12 cellular contexts compared by ENCODE assay signal in the genomic region with DNA sequence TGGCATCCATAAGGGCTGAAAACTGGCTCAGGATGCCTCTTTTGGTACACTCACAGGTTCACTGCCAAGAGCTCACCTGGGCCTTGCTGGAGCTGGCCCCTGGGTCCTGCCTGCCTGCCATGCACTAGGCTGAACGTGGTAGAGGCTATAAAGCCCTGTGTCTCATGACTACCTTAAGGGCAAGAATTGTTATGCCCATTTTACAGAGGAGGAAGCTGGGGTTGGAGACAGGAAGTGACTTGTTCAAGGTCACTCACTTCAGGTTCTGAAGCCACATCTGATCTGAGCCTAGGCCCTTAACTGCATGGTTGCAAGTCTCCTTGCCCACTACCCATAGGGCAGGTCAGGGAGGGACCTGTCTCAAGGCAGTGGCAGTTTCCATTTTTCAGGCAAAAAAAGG. TPM values are rescaled to one million over a fixed set of nuclear protein-coding genes. Genes with fewer than 3 reads are reported as not detected.
DNase-seq lines count a peak whose midpoint lies in the region; ATAC-seq and TF ChIP-seq lines count a peak whose summit lies in the region.
"Had no signal": no experiment of that assay in that cellular context is flagged by ENCODE, and none has a peak within 500 bp of the region (broad histone marks: within the 10 kb centered on the region; RNA-seq: fewer than 3 reads in every experiment).

No MANE protein-coding gene starts in this region.

- peaks cover 22% of the 10 kb centered on the region for H3K9me1 ChIP-seq in IMR-90 (ENCODE audit: insufficient read depth, low read length)

- H2BK20ac ChIP-seq in IMR-90 (ENCODE audit: low read depth, low read length) = no peak overlapping the region

- dilution Hi-C loops in IMR-90 (cut with HindIII; ENCODE audit: low sequenced_read_pairs, unreplicated experiment) = no loop called here

- peaks cover 8 to 64% of the 10 kb centered on the region in 2 experiments for H3K79me1 ChIP-seq in IMR-90 (ENCODE audit: low read depth in 1 of 2, low read length in 2 of 2)

- H3K9ac ChIP-seq in IMR-90 (ENCODE audit: low read depth, low read length) (no peak overlapping the region), colonic mucosa (ENCODE audit: low read depth in 2 of 2, low read length in 2 of 2) (no peak overlapping the region)

- no peak overlapping the region for H2AK9ac ChIP-seq in IMR-90 (replicated peaks; ENCODE audit: low read depth, low read length, poor library complexity)

- H3K27ac ChIP-seq in CD8-positive, alpha-beta T cell (ENCODE audit: low read depth, low read length) = no peak overlapping the region
- no peak overlapping the region for H3K27ac ChIP-seq in IMR-90 (ENCODE audit: insufficient read depth, low read length)
- no peak overlapping the region for H3K27ac ChIP-seq in colonic mucosa

- peaks cover 56% of the 10 kb centered on the region for H4K20me1 ChIP-seq in IMR-90 (ENCODE audit: insufficient read depth, low read length)

- no peaks in the 10 kb centered on the region for H3K9me3 ChIP-seq in CD8-positive, alpha-beta T cell (ENCODE audit: low read length)
- no peaks in the 10 kb centered on the region for H3K9me3 ChIP-seq in IMR-90 (ENCODE audit: control insufficient read depth, insufficient read depth, low read length)
- no peaks in the 10 kb centered on the region for H3K9me3 ChIP-seq in colonic mucosa

- ATAC-seq in CD8-positive, alpha-beta T cell = no peak
- ATAC-seq in IMR-90 (ENCODE audit: low read depth) = no peak
- no peak for ATAC-seq in HG03342 (IDR thresholded peaks at IDR 0.05; ENCODE audit: unreplicated experiment)
- no peak for ATAC-seq in HG03457 (IDR thresholded peaks at IDR 0.05; ENCODE audit: unreplicated experiment)
- ATAC-seq: left ventricle myocardium superior; stimulated activated naive CD8-positive, alpha-beta T cell treated with anti-CD3 and anti-CD28 coated beads, Interleukin-15, Interleukin-2, amounts not matched to agents 100 U/mL and 50 U/mL, for 24 hours had no signal

- TF ChIP-seq POLR2A in IMR-90 (IDR thresholded peaks at IDR 0.05; ENCODE audit: low read depth, low read length) = no peak

- intact Hi-C loops in CD8-positive, alpha-beta T cell (cut with DNase I, micrococcal nuclease) = no loop called here
- intact Hi-C loops in IMR-90 (cut with micrococcal nuclease) = no loop called here
- intact Hi-C loops in colonic mucosa (cut with DNase I) = no loop called here

- H3K27me3 Mint-ChIP-seq in CD8-positive, alpha-beta T cell (ENCODE audit: low read depth) = no peaks in the 10 kb centered on the region
- no peaks in the 10 kb centered on the region for H3K27me3 Mint-ChIP-seq in activated naive CD8-positive, alpha-beta T cell treated with anti-CD3 and anti-CD28 coated beads for 36 hours
- no peaks in the 10 kb centered on the region for H3K27me3 Mint-ChIP-seq in osteocyte (ENCODE audit: unreplicated experiment)

- H3K18ac ChIP-seq in IMR-90 (ENCODE audit: low read depth, low read length) = no peak overlapping the region

- TF ChIP-seq CTCF in CD8-positive, alpha-beta T cell (IDR thresholded peaks at IDR 0.05) = no peak
- TF ChIP-seq CTCF in IMR-90 (conservative IDR thresholded peaks at IDR 0.05; ENCODE audit: low read depth, low read length) (no peak), osteocyte (IDR thresholded peaks at IDR 0.05) (no peak), colonic mucosa (IDR thresholded peaks at IDR 0.05) (no peak)

- peaks cover 43% of the 10 kb centered on the region for H3K4me1 ChIP-seq in CD8-positive, alpha-beta T cell (ENCODE audit: insufficient read depth, low read length)
- H3K4me1 ChIP-seq in IMR-90 (ENCODE audit: control insufficient read depth, insufficient read depth, low read length) (peaks cover 20% of the 10 kb centered on the region), colonic mucosa (peaks cover 19% of the 10 kb centered on the region)

- no peak for TF ChIP-seq RAD21 in IMR-90 (IDR thresholded peaks at IDR 0.05; ENCODE audit: low read length)

- no peak overlapping the region for H3K14ac ChIP-seq in IMR-90 (replicated peaks; ENCODE audit: low read depth, low read length)

- no peak overlapping the region for H4K91ac ChIP-seq in IMR-90 (ENCODE audit: insufficient read depth, low read depth, low read length)

- no peak overlapping the region for H3K4me3 ChIP-seq in CD8-positive, alpha-beta T cell (ENCODE audit: low read depth, low read length)
- H3K4me3 ChIP-seq in IMR-90 (ENCODE audit: insufficient read depth, low read depth, low read length) (no peak overlapping the region), colonic mucosa (no peak overlapping the region)

- POLR2A ChIA-PET in CD8-positive, alpha-beta T cell (lab: Charles Lee) = interaction anchor here (1.0 kb wide), 1 partner anchor 20 kb away, joined by 3 read pairs; the partner anchor contains the start of gene LSM10
- POLR2A ChIA-PET in IMR-90 (lab: Charles Lee; ENCODE audit: unreplicated experiment) = no interaction called here

- BruUV-seq in IMR-90 (replicated peaks; lab: Mats Ljungman, UMichigan) = no TSS peak

- H4K8ac ChIP-seq in IMR-90 (ENCODE audit: low read depth in 2 of 2, low read length in 2 of 2) = no peak overlapping the region

- no peak overlapping the region for H2AFZ ChIP-seq in IMR-90 (replicated peaks; ENCODE audit: low read length, poor library complexity)

- no peak overlapping the region for H2BK120ac ChIP-seq in IMR-90 (ENCODE audit: low read depth, low read length)

- DNase-seq in CD8-positive, alpha-beta T cell = no peak
- DNase-seq in IMR-90 (no peak), osteocyte (ENCODE audit: extremely low spot score, unreplicated experiment) (no peak), colonic mucosa (no peak)
- no peak for DNase-seq in activated naive CD8-positive, alpha-beta T cell treated with anti-CD3 and anti-CD28 coated beads for 36 hours
- DNase-seq: activated CD8-positive, alpha-beta memory T cell treated with anti-CD3 and anti-CD28 coated beads for 24 hours; glutamatergic neuron; left ventricle myocardium superior; NCI-H2029 treated with DMSO at 0.1 percent for 48 hours; stimulated activated naive CD8-positive, alpha-beta T cell treated with anti-CD3 and anti-CD28 coated beads, Interleukin-15, Interleukin-2, amounts not matched to agents 100 U/mL and 50 U/mL, for 24 hours had no signal

- no CpG with 5 or more reads among the region's 1 CpG for WGBS in IMR-90 (ENCODE audit: extremely low coverage in 2 of 2, insufficient read length in 1 of 2), 2 experiments

- no peak overlapping the region for H4K5ac ChIP-seq in IMR-90 (ENCODE audit: low read depth, low read length)

- H3K4ac ChIP-seq in IMR-90 (ENCODE audit: low read depth, low read length) = no peak overlapping the region

- no peak overlapping the region for H2BK5ac ChIP-seq in IMR-90 (ENCODE audit: low read depth, low read length, poor library complexity, severe bottlenecking)

- no peaks in the 10 kb centered on the region for H3K27me3 ChIP-seq in CD8-positive, alpha-beta T cell (ENCODE audit: insufficient read depth, low read length)
- no peaks in the 10 kb centered on the region for H3K27me3 ChIP-seq in IMR-90 (ENCODE audit: control insufficient read depth, insufficient read depth, low read length)
- no peaks in the 10 kb centered on the region for H3K27me3 ChIP-seq in colonic mucosa

- peaks cover 74% of the 10 kb centered on the region for H3K4me1 Mint-ChIP-seq in CD8-positive, alpha-beta T cell (ENCODE audit: low read depth)
- peaks cover 71% of the 10 kb centered on the region for H3K4me1 Mint-ChIP-seq in activated naive CD8-positive, alpha-beta T cell treated with anti-CD3 and anti-CD28 coated beads for 36 hours
- peaks cover 49% of the 10 kb centered on the region for H3K4me1 Mint-ChIP-seq in osteocyte (ENCODE audit: unreplicated experiment)

- H3K56ac ChIP-seq in IMR-90 (ENCODE audit: extremely low read depth, insufficient read depth, low read length) = no peak overlapping the region

- no peaks in the 10 kb centered on the region for H3K9me3 Mint-ChIP-seq in CD8-positive, alpha-beta T cell
- no peaks in the 10 kb centered on the region for H3K9me3 Mint-ChIP-seq in activated naive CD8-positive, alpha-beta T cell treated with anti-CD3 and anti-CD28 coated beads for 36 hours
- no peaks in the 10 kb centered on the region for H3K9me3 Mint-ChIP-seq in osteocyte (ENCODE audit: unreplicated experiment)

- H3K27ac Mint-ChIP-seq in CD8-positive, alpha-beta T cell = peak overlapping the region; percentile 87
- peak overlapping the region; percentile 60 for H3K27ac Mint-ChIP-seq in activated naive CD8-positive, alpha-beta T cell treated with anti-CD3 and anti-CD28 coated beads for 36 hours
- peak overlapping the region; percentile 34 for H3K27ac Mint-ChIP-seq in osteocyte (ENCODE audit: unreplicated experiment)

- H3K36me3 ChIP-seq in CD8-positive, alpha-beta T cell (ENCODE audit: insufficient read depth, low read length) = no peaks in the 10 kb centered on the region
- H3K36me3 ChIP-seq in IMR-90 (ENCODE audit: control insufficient read depth, insufficient read depth, low read length) = peaks cover 11% of the 10 kb centered on the region
- H3K36me3 ChIP-seq in colonic mucosa = no peaks in the 10 kb centered on the region

- H2AK5ac ChIP-seq in IMR-90 (ENCODE audit: low read depth, low read length) = peak overlapping the region; percentile 49; the same call in 1 of the 2 replicates

- H3K23ac ChIP-seq in IMR-90 (ENCODE audit: low read depth, low read length) = peak overlapping the region; percentile 17; the same call in 1 of the 2 replicates

- peaks cover 32% of the 10 kb centered on the region for H3K36me3 Mint-ChIP-seq in CD8-positive, alpha-beta T cell
- H3K36me3 Mint-ChIP-seq in activated naive CD8-positive, alpha-beta T cell treated with anti-CD3 and anti-CD28 coated beads for 36 hours = peaks cover 4% of the 10 kb centered on the region
- H3K36me3 Mint-ChIP-seq in osteocyte (ENCODE audit: unreplicated experiment) = peaks cover 2% of the 10 kb centered on the region

- H3K4me2 ChIP-seq in IMR-90 (ENCODE audit: low read depth, low read length) = no peak overlapping the region

- in situ Hi-C loops in IMR-90 (cut with MboI; ENCODE audit: low sequenced_read_pairs) = no loop called here

- no peak overlapping the region for H2BK15ac ChIP-seq in IMR-90 (ENCODE audit: low read depth, low read length)

- CTCF ChIA-PET in CD8-positive, alpha-beta T cell (lab: Charles Lee) = interaction anchor here (1.0 to 5.5 kb wide), 3 partner anchors 9 to 35 kb away, joined by 3 to 30 read pairs (median 30); no protein-coding TSS in a partner anchor
- CTCF ChIA-PET in IMR-90 (lab: Yijun Ruan, JAX) = interaction anchor here (0.7 kb wide), 1 partner anchor 9 kb away, joined by 3 read pairs; no protein-coding TSS in a partner anchor

- no peak overlapping the region for H3K4me3 Mint-ChIP-seq in CD8-positive, alpha-beta T cell
- H3K4me3 Mint-ChIP-seq in activated naive CD8-positive, alpha-beta T cell treated with anti-CD3 and anti-CD28 coated beads for 36 hours = no peak overlapping the region
- no peak overlapping the region for H3K4me3 Mint-ChIP-seq in osteocyte (ENCODE audit: unreplicated experiment)

RNA-seq across cellular contexts. Expression of gene STK40, which starts 7.9 kb away (rescaled TPM):
- total RNA-seq in CD8-positive, alpha-beta T cell = 10 to 100 TPM; 13.4 to 16.9 TPM
- total RNA-seq in IMR-90 (2012; rRNA removed) (13.9 and 16.0 TPM in 2 replicates), osteocyte (42.0 and 45.0 TPM in 2 replicates), colonic mucosa (10 to 100 TPM; 56.6 to 69.7 TPM)
- polyA plus RNA-seq in IMR-90 (2012; rRNA removed) = 29.9 and 30.6 TPM in 2 replicates
- polyA plus RNA-seq in IMR-90 (2012; cell fraction: cytosol; rRNA removed) = 19.7 and 29.3 TPM in 2 replicates
- 49.8 and 78.6 TPM in 2 replicates for polyA plus RNA-seq in IMR-90 (2012; cell fraction: nucleus; rRNA removed; ENCODE audit: low replicate concordance)
- 10 to 100 TPM; 43.1 to 51.5 TPM for total RNA-seq in activated naive CD8-positive, alpha-beta T cell treated with anti-CD3 and anti-CD28 coated beads for 36 hours

RNA-seq across cellular contexts. Expression of gene LSM10, which starts 19.9 kb away (rescaled TPM):
- total RNA-seq in CD8-positive, alpha-beta T cell = 10 to 100 TPM; 20.9 to 21.4 TPM
- 10.3 and 11.7 TPM in 2 replicates for total RNA-seq in IMR-90 (2012; rRNA removed)
- 78.9 and 94.1 TPM in 2 replicates for polyA plus RNA-seq in IMR-90 (2012; rRNA removed)
- polyA plus RNA-seq in IMR-90 (2012; cell fraction: cytosol; rRNA removed) = 66.7 and 93.2 TPM in 2 replicates
- polyA plus RNA-seq in IMR-90 (2012; cell fraction: nucleus; rRNA removed; ENCODE audit: low replicate concordance) = 24.5 and 29.7 TPM in 2 replicates
- total RNA-seq in activated naive CD8-positive, alpha-beta T cell treated with anti-CD3 and anti-CD28 coated beads for 36 hours = 10 to 100 TPM; 64.1 to 66.8 TPM
- 46.5 and 48.2 TPM in 2 replicates for total RNA-seq in osteocyte
- total RNA-seq in colonic mucosa = 10 to 100 TPM; 22.4 to 30.3 TPM

RNA-seq across cellular contexts. Expression of gene EVA1B, which starts 54.3 kb away (rescaled TPM):
- 1 to 10 TPM in 1 of 2 experiments, under 1 TPM in 1; 0.97 to 1.2 TPM for total RNA-seq in CD8-positive, alpha-beta T cell
- total RNA-seq in IMR-90 (2012; rRNA removed) = 49.8 and 63.3 TPM in 2 replicates
- polyA plus RNA-seq in IMR-90 (2012; rRNA removed) = 64.6 and 147 TPM in 2 replicates
- polyA plus RNA-seq in IMR-90 (2012; cell fraction: cytosol; rRNA removed) = 167 and 245 TPM in 2 replicates
- 42.8 and 99.5 TPM in 2 replicates for polyA plus RNA-seq in IMR-90 (2012; cell fraction: nucleus; rRNA removed; ENCODE audit: low replicate concordance)
- total RNA-seq in activated naive CD8-positive, alpha-beta T cell treated with anti-CD3 and anti-CD28 coated beads for 36 hours = 1 to 10 TPM; 5.3 to 6.3 TPM
- 113 and 115 TPM in 2 replicates for total RNA-seq in osteocyte
- total RNA-seq in colonic mucosa = 1 to 10 TPM; 5.3 to 8.7 TPM

Comparison
In these comparisons a context has a peak if more than half of its experiments do, and no peak if none do; other contexts are left out.
1. H3K27ac Mint-ChIP-seq: peak in every context shown above with its lines; median percentile 87 in CD8-positive, alpha-beta T cell; 60 in activated naive CD8-positive, alpha-beta T cell treated with anti-CD3 and anti-CD28 coated beads for 36 hours; 34 in osteocyte.